In the genomic region with DNA sequence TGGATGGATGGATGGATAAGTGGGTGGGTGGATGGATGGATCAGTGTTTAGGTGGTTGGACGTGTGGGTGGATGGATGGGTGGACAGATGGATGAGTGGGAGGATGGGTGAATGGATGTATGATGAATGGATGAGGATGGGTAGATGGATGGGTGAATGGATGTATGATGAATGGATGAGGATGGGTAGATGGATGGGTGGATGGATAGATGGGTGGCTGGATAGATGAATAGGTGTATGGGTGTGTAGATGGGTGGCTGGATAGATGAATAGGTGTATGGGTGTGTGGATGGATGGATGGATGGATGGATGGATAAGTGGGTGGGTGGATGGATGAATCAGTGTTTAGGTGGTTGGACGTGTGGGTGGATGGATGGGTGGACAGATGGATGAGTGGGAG, we compare ENCODE assay signal across 7 cellular contexts. TPM values are rescaled to one million over a fixed set of nuclear protein-coding genes. Genes with fewer than 3 reads are reported as not detected.
A peak's percentile ranks its signal among the peaks of the same experiment; 100 is the strongest.
DNase-seq lines count a peak whose midpoint lies in the region; ATAC-seq, FAIRE-seq and TF ChIP-seq lines count a peak whose summit lies in the region.
"Not testable (repeated sequence)": the region's sequence is repeated elsewhere in the genome, so short reads cannot be mapped to it uniquely, and the experiment has no call there.

No MANE protein-coding gene starts in this region.

- not testable (repeated sequence) for H3K27ac ChIP-seq in CD4-positive, alpha-beta memory T cell (ENCODE audit: low read depth, low read length); naive thymus-derived CD4-positive, alpha-beta T cell (ENCODE audit: low read depth, low read length)

- ATAC-seq in activated T-cell treated with anti-CD3 and anti-CD28 coated beads, Interleukin-2, amount 50 U/mL, for 72 hours (replicated peaks in 1 of 2); naive thymus-derived CD4-positive, alpha-beta T cell; stimulated activated effector memory CD8-positive, alpha-beta T cell treated with anti-CD3 and anti-CD28 coated beads, Interleukin-12 subunit alpha, Interleukin-12 subunit beta, amount 100 ng/mL, for 72 hours: not testable (repeated sequence)

- peaks cover 45 to 86% (median 71%) of the 10 kb centered on the region in 4 donors for H3K4me1 Mint-ChIP-seq in CD4-positive, alpha-beta memory T cell
- peaks cover 64% of the 10 kb centered on the region for H3K4me1 Mint-ChIP-seq in T-helper 1 cell treated with Interleukin-12 subunit alpha and Interleukin-12 subunit beta and Interleukin-4 antibody, amounts not matched to agents 30 μg/mL and 1 μg/mL, for 36 hours (ENCODE audit: low read depth)
- H3K4me1 Mint-ChIP-seq in activated CD4-positive, alpha-beta T cell treated with anti-CD3 and anti-CD28 coated beads, Interleukin-2, amount 10 ng/mL, durations not matched to agents 24 days and 14 days: peaks cover 70% of the 10 kb centered on the region
- peaks cover 79% of the 10 kb centered on the region for H3K4me1 Mint-ChIP-seq in activated T-cell treated with anti-CD3 and anti-CD28 coated beads, Interleukin-2, amount 50 U/mL, for 72 hours (ENCODE audit: low read depth)
- H3K4me1 Mint-ChIP-seq in naive thymus-derived CD4-positive, alpha-beta T cell: peaks cover 42 to 93% (median 80%) of the 10 kb centered on the region in 7 donors
- peaks cover 90% of the 10 kb centered on the region for H3K4me1 Mint-ChIP-seq in stimulated activated effector memory CD8-positive, alpha-beta T cell treated with anti-CD3 and anti-CD28 coated beads, Interleukin-12 subunit alpha, Interleukin-12 subunit beta, amount 100 ng/mL, for 72 hours

- FAIRE-seq in bronchial epithelial cell (lab: Jason Lieb, UNC): peak; percentile 58

- not testable (repeated sequence) for H3K9me3 ChIP-seq in CD4-positive, alpha-beta memory T cell (ENCODE audit: control insufficient read depth in 1 of 2, low read length in 2 of 2); naive thymus-derived CD4-positive, alpha-beta T cell (ENCODE audit: control insufficient read depth in 2 of 3, low read length in 3 of 3)

- not testable (repeated sequence) for DNase-seq in CD4-positive, alpha-beta memory T cell; activated T-cell treated with anti-CD3 and anti-CD28 coated beads, Interleukin-2, amount 50 U/mL, for 72 hours; bronchial epithelial cell (ENCODE audit: low read depth); naive thymus-derived CD4-positive, alpha-beta T cell; stimulated activated effector memory CD8-positive, alpha-beta T cell treated with anti-CD3 and anti-CD28 coated beads, Interleukin-12 subunit alpha, Interleukin-12 subunit beta, amount 100 ng/mL, for 72 hours (ENCODE audit: low spot score in 2 of 2)
- peak; percentile 47 for DNase-seq in activated CD4-positive, alpha-beta T cell treated with anti-CD3 and anti-CD28 coated beads, Interleukin-2, amount 10 ng/mL, durations not matched to agents 24 days and 14 days

- POLR2A ChIA-PET in CD4-positive, alpha-beta memory T cell (lab: Charles Lee; ENCODE audit: partially characterized antibody); naive thymus-derived CD4-positive, alpha-beta T cell (lab: Charles Lee): not testable (repeated sequence)

- not testable (repeated sequence) for H3K27me3 ChIP-seq in CD4-positive, alpha-beta memory T cell (ENCODE audit: insufficient read depth, low read length); bronchial epithelial cell (ENCODE audit: control insufficient read depth, insufficient read depth, low read length); naive thymus-derived CD4-positive, alpha-beta T cell (ENCODE audit: control insufficient read depth in 2 of 2, insufficient read depth in 2 of 2, low read length in 2 of 2)

- H3K36me3 ChIP-seq in CD4-positive, alpha-beta memory T cell (ENCODE audit: insufficient read depth, low read length); bronchial epithelial cell (ENCODE audit: control insufficient read depth, insufficient read depth, low read length): not testable (repeated sequence)
- peaks cover 8 to 24% (median 11%) of the 10 kb centered on the region in 3 experiments for H3K36me3 ChIP-seq in naive thymus-derived CD4-positive, alpha-beta T cell (ENCODE audit: control insufficient read depth in 2 of 3, insufficient read depth in 3 of 3, low read length in 3 of 3)

- peak overlapping the region in 2 of 8 donors; percentile 9 to 28 for H3K4me3 Mint-ChIP-seq in CD4-positive, alpha-beta memory T cell
- not testable (repeated sequence) for H3K4me3 Mint-ChIP-seq in T-helper 1 cell treated with Interleukin-12 subunit alpha and Interleukin-12 subunit beta and Interleukin-4 antibody, amounts not matched to agents 30 μg/mL and 1 μg/mL, for 36 hours; activated CD4-positive, alpha-beta T cell treated with anti-CD3 and anti-CD28 coated beads, Interleukin-2, amount 10 ng/mL, durations not matched to agents 24 days and 14 days; activated T-cell treated with anti-CD3 and anti-CD28 coated beads, Interleukin-2, amount 50 U/mL, for 72 hours
- H3K4me3 Mint-ChIP-seq in naive thymus-derived CD4-positive, alpha-beta T cell: peak overlapping the region in 3 of 10 donors; percentile 10 to 32 (median 13)
- H3K4me3 Mint-ChIP-seq in stimulated activated effector memory CD8-positive, alpha-beta T cell treated with anti-CD3 and anti-CD28 coated beads, Interleukin-12 subunit alpha, Interleukin-12 subunit beta, amount 100 ng/mL, for 72 hours: peak overlapping the region; percentile 74

- not testable (repeated sequence) for H3K9me3 Mint-ChIP-seq in CD4-positive, alpha-beta memory T cell
- H3K9me3 Mint-ChIP-seq in T-helper 1 cell treated with Interleukin-12 subunit alpha and Interleukin-12 subunit beta and Interleukin-4 antibody, amounts not matched to agents 30 μg/mL and 1 μg/mL, for 36 hours: peaks cover 47% of the 10 kb centered on the region
- H3K9me3 Mint-ChIP-seq in activated CD4-positive, alpha-beta T cell treated with anti-CD3 and anti-CD28 coated beads, Interleukin-2, amount 10 ng/mL, durations not matched to agents 24 days and 14 days: peaks cover 47% of the 10 kb centered on the region
- peaks cover 15 to 32% of the 10 kb centered on the region in 2 donors for H3K9me3 Mint-ChIP-seq in activated T-cell treated with anti-CD3 and anti-CD28 coated beads, Interleukin-2, amount 50 U/mL, for 72 hours
- H3K9me3 Mint-ChIP-seq in naive thymus-derived CD4-positive, alpha-beta T cell: peaks cover 1 to 45% (median 9%) of the 10 kb centered on the region in 11 donors
- peaks cover 15% of the 10 kb centered on the region for H3K9me3 Mint-ChIP-seq in stimulated activated effector memory CD8-positive, alpha-beta T cell treated with anti-CD3 and anti-CD28 coated beads, Interleukin-12 subunit alpha, Interleukin-12 subunit beta, amount 100 ng/mL, for 72 hours

- not testable (repeated sequence) for H3K27me3 Mint-ChIP-seq in CD4-positive, alpha-beta memory T cell; T-helper 1 cell treated with Interleukin-12 subunit alpha and Interleukin-12 subunit beta and Interleukin-4 antibody, amounts not matched to agents 30 μg/mL and 1 μg/mL, for 36 hours (ENCODE audit: low read depth); activated CD4-positive, alpha-beta T cell treated with anti-CD3 and anti-CD28 coated beads, Interleukin-2, amount 10 ng/mL, durations not matched to agents 24 days and 14 days; activated T-cell treated with anti-CD3 and anti-CD28 coated beads, Interleukin-2, amount 50 U/mL, for 72 hours (ENCODE audit: low read depth); naive thymus-derived CD4-positive, alpha-beta T cell

- intact Hi-C loops in CD4-positive, alpha-beta memory T cell (cut with micrococcal nuclease); activated CD4-positive, alpha-beta T cell treated with anti-CD3 and anti-CD28 coated beads, Interleukin-2, amount 10 ng/mL, durations not matched to agents 24 days and 14 days (cut with micrococcal nuclease); naive thymus-derived CD4-positive, alpha-beta T cell (cut with micrococcal nuclease): not testable (repeated sequence)

- CTCF ChIA-PET in CD4-positive, alpha-beta memory T cell (lab: Charles Lee; ENCODE audit: partially characterized antibody); naive thymus-derived CD4-positive, alpha-beta T cell (lab: Charles Lee): not testable (repeated sequence)

- peak overlapping the region in 5 of 7 donors; percentile 63 to 92 (median 88) for H3K27ac Mint-ChIP-seq in CD4-positive, alpha-beta memory T cell
- peak overlapping the region; percentile 18 for H3K27ac Mint-ChIP-seq in T-helper 1 cell treated with Interleukin-12 subunit alpha and Interleukin-12 subunit beta and Interleukin-4 antibody, amounts not matched to agents 30 μg/mL and 1 μg/mL, for 36 hours
- peak overlapping the region; percentile 54 for H3K27ac Mint-ChIP-seq in activated CD4-positive, alpha-beta T cell treated with anti-CD3 and anti-CD28 coated beads, Interleukin-2, amount 10 ng/mL, durations not matched to agents 24 days and 14 days
- H3K27ac Mint-ChIP-seq in activated T-cell treated with anti-CD3 and anti-CD28 coated beads, Interleukin-2, amount 50 U/mL, for 72 hours: peak overlapping the region; percentile 75
- peak overlapping the region in 7 of 9 donors; percentile 10 to 99 (median 77) for H3K27ac Mint-ChIP-seq in naive thymus-derived CD4-positive, alpha-beta T cell
- peak overlapping the region; percentile 94 for H3K27ac Mint-ChIP-seq in stimulated activated effector memory CD8-positive, alpha-beta T cell treated with anti-CD3 and anti-CD28 coated beads, Interleukin-12 subunit alpha, Interleukin-12 subunit beta, amount 100 ng/mL, for 72 hours

- peaks cover 51 to 66% of the 10 kb centered on the region in 2 donors for H3K36me3 Mint-ChIP-seq in CD4-positive, alpha-beta memory T cell
- peaks cover 72% of the 10 kb centered on the region for H3K36me3 Mint-ChIP-seq in T-helper 1 cell treated with Interleukin-12 subunit alpha and Interleukin-12 subunit beta and Interleukin-4 antibody, amounts not matched to agents 30 μg/mL and 1 μg/mL, for 36 hours (ENCODE audit: low read depth)
- H3K36me3 Mint-ChIP-seq in activated CD4-positive, alpha-beta T cell treated with anti-CD3 and anti-CD28 coated beads, Interleukin-2, amount 10 ng/mL, durations not matched to agents 24 days and 14 days (ENCODE audit: low read depth): peaks cover 71% of the 10 kb centered on the region
- peaks cover 45 to 53% of the 10 kb centered on the region in 2 donors for H3K36me3 Mint-ChIP-seq in activated T-cell treated with anti-CD3 and anti-CD28 coated beads, Interleukin-2, amount 50 U/mL, for 72 hours (ENCODE audit: insufficient read depth in 2 of 2)
- H3K36me3 Mint-ChIP-seq in naive thymus-derived CD4-positive, alpha-beta T cell: peaks cover 28 to 80% (median 63%) of the 10 kb centered on the region in 5 donors
- peaks cover 100% of the 10 kb centered on the region for H3K36me3 Mint-ChIP-seq in stimulated activated effector memory CD8-positive, alpha-beta T cell treated with anti-CD3 and anti-CD28 coated beads, Interleukin-12 subunit alpha, Interleukin-12 subunit beta, amount 100 ng/mL, for 72 hours

- not testable (repeated sequence) for TF ChIP-seq CTCF in bronchial epithelial cell (IDR thresholded peaks at IDR 0.05; ENCODE audit: insufficient read depth, low read length, severe bottlenecking)

- peaks cover 80% of the 10 kb centered on the region for H3K4me1 ChIP-seq in CD4-positive, alpha-beta memory T cell (ENCODE audit: insufficient read depth, low read length)
- peaks cover 35 to 59% of the 10 kb centered on the region in 2 donors for H3K4me1 ChIP-seq in naive thymus-derived CD4-positive, alpha-beta T cell (ENCODE audit: control insufficient read depth in 2 of 2, insufficient read depth in 2 of 2, low read length in 2 of 2)

- H3K4me3 ChIP-seq in CD4-positive, alpha-beta memory T cell (ENCODE audit: low read length in 2 of 2); bronchial epithelial cell (ENCODE audit: low read depth, low read length); naive thymus-derived CD4-positive, alpha-beta T cell (ENCODE audit: low read length): not testable (repeated sequence)

RNA-seq across cellular contexts. Expression of a gene that starts 21.9 kb away (rescaled TPM):
- 10 to 100 TPM; 35.9 to 37.9 TPM for total RNA-seq in CD4-positive, alpha-beta memory T cell
- 10 to 100 TPM; 35.0 to 50.4 TPM for polyA plus RNA-seq in CD4-positive, alpha-beta memory T cell
- total RNA-seq in activated CD4-positive, alpha-beta T cell treated with anti-CD3 and anti-CD28 coated beads, Interleukin-2, amount 10 ng/mL, durations not matched to agents 24 days and 14 days: 44.5 and 46.6 TPM in 2 replicates
- total RNA-seq in activated T-cell treated with anti-CD3 and anti-CD28 coated beads, Interleukin-2, amount 50 U/mL, for 72 hours: 100 to 1,000 TPM in 1 of 2 donors, 10 to 100 TPM in 1; 70.4 to 101 TPM
- total RNA-seq in bronchial epithelial cell: 4.7 and 7.7 TPM in 2 replicates
- total RNA-seq in naive thymus-derived CD4-positive, alpha-beta T cell: 10 to 100 TPM; 30.9 to 50.0 (median 41.7) TPM
- polyA plus RNA-seq in naive thymus-derived CD4-positive, alpha-beta T cell: 10 to 100 TPM; 41.0 to 46.0 TPM

Comparison
In these comparisons a context has a peak if more than half of its experiments do, and no peak if none do; other contexts are left out.
1. H3K27ac Mint-ChIP-seq: peak in every context shown above with its lines; median percentile 94 in stimulated activated effector memory CD8-positive, alpha-beta T cell treated with anti-CD3 and anti-CD28 coated beads, Interleukin-12 subunit alpha, Interleukin-12 subunit beta, amount 100 ng/mL, for 72 hours; 88 in CD4-positive, alpha-beta memory T cell; 77 in naive thymus-derived CD4-positive, alpha-beta T cell; 75 in activated T-cell treated with anti-CD3 and anti-CD28 coated beads, Interleukin-2, amount 50 U/mL, for 72 hours; 54 in activated CD4-positive, alpha-beta T cell treated with anti-CD3 and anti-CD28 coated beads, Interleukin-2, amount 10 ng/mL, durations not matched to agents 24 days and 14 days; 18 in T-helper 1 cell treated with Interleukin-12 subunit alpha and Interleukin-12 subunit beta and Interleukin-4 antibody, amounts not matched to agents 30 μg/mL and 1 μg/mL, for 36 hours.